Comparison of ENCODE assay signal across 1 cellular context in the genomic region with DNA sequence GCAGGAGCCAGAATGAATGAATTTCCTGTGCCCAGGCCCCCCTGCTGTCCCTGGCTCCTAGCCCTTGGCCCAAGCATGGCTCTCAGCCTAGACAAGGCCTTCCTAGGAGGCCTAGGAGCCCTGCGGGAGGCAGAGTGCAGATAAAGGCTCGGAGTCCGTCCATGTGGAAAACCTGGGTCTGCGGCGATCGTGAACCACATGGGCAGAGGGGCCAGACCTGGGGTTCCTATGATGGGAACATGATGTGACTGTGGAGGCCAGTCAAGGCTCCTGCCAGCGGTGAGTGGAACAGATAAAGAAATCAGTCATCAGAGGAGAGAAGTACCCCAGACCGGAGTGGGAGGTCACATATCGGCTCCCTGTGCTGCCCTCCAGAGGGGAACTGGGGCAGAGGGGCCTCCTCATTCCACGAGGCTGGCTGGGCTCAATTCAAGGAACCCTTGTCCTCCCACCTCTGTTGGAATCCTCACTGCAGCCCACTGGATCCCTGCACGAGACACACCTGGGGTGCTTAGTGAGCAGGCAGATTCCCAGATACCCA.
TF ChIP-seq lines count a peak whose summit lies in the region.

No MANE protein-coding gene starts in this region.

TF ChIP-seq in HepG2, 621 proteins besides CTCF, POLR2A, EP300 and RAD21 (continued from another document and continues in another):
- TF ChIP-seq, protein P1, sequence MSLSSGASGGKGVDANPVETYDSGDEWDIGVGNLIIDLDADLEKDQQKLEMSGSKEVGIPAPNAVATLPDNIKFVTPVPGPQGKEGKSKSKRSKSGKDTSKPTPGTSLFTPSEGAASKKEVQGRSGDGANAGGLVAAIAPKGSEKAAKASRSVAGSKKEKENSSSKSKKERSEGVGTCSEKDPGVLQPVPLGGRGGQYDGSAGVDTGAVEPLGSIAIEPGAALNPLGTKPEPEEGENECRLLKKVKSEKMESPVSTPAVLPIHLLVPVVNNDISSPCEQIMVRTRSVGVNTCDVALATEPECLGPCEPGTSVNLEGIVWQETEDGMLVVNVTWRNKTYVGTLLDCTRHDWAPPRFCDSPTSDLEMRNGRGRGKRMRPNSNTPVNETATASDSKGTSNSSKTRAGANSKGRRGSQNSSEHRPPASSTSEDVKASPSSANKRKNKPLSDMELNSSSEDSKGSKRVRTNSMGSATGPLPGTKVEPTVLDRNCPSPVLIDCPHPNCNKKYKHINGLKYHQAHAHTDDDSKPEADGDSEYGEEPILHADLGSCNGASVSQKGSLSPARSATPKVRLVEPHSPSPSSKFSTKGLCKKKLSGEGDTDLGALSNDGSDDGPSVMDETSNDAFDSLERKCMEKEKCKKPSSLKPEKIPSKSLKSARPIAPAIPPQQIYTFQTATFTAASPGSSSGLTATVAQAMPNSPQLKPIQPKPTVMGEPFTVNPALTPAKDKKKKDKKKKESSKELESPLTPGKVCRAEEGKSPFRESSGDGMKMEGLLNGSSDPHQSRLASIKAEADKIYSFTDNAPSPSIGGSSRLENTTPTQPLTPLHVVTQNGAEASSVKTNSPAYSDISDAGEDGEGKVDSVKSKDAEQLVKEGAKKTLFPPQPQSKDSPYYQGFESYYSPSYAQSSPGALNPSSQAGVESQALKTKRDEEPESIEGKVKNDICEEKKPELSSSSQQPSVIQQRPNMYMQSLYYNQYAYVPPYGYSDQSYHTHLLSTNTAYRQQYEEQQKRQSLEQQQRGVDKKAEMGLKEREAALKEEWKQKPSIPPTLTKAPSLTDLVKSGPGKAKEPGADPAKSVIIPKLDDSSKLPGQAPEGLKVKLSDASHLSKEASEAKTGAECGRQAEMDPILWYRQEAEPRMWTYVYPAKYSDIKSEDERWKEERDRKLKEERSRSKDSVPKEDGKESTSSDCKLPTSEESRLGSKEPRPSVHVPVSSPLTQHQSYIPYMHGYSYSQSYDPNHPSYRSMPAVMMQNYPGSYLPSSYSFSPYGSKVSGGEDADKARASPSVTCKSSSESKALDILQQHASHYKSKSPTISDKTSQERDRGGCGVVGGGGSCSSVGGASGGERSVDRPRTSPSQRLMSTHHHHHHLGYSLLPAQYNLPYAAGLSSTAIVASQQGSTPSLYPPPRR (CRISPR knock-in tag; IDR thresholded peaks at IDR 0.05; ENCODE audit: borderline replicate concordance): 0 out of 2 replicates have a peak, but pooled peaks have one; percentile 27
- TF ChIP-seq NFE2 (CRISPR knock-in tag; IDR thresholded peaks at IDR 0.05) (no peak), KLF11 (CRISPR knock-in tag; IDR thresholded peaks at IDR 0.05) (no peak), SOX6 (IDR thresholded peaks at IDR 0.05) (no peak), SOX6 (CRISPR knock-in tag; IDR thresholded peaks at IDR 0.05) (peak; percentile 23; the same call in 1 of the 2 replicates), ZBTB7B (CRISPR knock-in tag; IDR thresholded peaks at IDR 0.05) (no peak), ZNF451 (CRISPR knock-in tag; IDR thresholded peaks at IDR 0.05) (no peak), SP140L (CRISPR knock-in tag; IDR thresholded peaks at IDR 0.05; ENCODE audit: borderline replicate concordance) (no peak), ZNF121 (CRISPR knock-in tag; IDR thresholded peaks at IDR 0.05) (0 out of 2 replicates have a peak, but pooled peaks have one; percentile 7), CCDC6 (CRISPR knock-in tag; IDR thresholded peaks at IDR 0.05) (no peak), ZNF644 (CRISPR knock-in tag; IDR thresholded peaks at IDR 0.05; ENCODE audit: low read depth) (no peak), ONECUT2 (CRISPR knock-in tag; IDR thresholded peaks at IDR 0.05) (no peak), ZBTB38 (CRISPR knock-in tag; IDR thresholded peaks at IDR 0.05) (no peak), HMGA1 (CRISPR knock-in tag; conservative IDR thresholded peaks at IDR 0.05) (no peak)
- TF ChIP-seq, protein P2, sequence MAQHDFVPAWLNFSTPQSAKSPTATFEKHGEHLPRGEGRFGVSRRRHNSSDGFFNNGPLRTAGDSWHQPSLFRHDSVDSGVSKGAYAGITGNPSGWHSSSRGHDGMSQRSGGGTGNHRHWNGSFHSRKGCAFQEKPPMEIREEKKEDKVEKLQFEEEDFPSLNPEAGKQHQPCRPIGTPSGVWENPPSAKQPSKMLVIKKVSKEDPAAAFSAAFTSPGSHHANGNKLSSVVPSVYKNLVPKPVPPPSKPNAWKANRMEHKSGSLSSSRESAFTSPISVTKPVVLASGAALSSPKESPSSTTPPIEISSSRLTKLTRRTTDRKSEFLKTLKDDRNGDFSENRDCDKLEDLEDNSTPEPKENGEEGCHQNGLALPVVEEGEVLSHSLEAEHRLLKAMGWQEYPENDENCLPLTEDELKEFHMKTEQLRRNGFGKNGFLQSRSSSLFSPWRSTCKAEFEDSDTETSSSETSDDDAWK (CRISPR knock-in tag; IDR thresholded peaks at IDR 0.05): no peak
- TF ChIP-seq, protein P3, sequence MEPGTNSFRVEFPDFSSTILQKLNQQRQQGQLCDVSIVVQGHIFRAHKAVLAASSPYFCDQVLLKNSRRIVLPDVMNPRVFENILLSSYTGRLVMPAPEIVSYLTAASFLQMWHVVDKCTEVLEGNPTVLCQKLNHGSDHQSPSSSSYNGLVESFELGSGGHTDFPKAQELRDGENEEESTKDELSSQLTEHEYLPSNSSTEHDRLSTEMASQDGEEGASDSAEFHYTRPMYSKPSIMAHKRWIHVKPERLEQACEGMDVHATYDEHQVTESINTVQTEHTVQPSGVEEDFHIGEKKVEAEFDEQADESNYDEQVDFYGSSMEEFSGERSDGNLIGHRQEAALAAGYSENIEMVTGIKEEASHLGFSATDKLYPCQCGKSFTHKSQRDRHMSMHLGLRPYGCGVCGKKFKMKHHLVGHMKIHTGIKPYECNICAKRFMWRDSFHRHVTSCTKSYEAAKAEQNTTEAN (CRISPR knock-in tag; conservative IDR thresholded peaks at IDR 0.05): no peak
- TF ChIP-seq, protein P4, sequence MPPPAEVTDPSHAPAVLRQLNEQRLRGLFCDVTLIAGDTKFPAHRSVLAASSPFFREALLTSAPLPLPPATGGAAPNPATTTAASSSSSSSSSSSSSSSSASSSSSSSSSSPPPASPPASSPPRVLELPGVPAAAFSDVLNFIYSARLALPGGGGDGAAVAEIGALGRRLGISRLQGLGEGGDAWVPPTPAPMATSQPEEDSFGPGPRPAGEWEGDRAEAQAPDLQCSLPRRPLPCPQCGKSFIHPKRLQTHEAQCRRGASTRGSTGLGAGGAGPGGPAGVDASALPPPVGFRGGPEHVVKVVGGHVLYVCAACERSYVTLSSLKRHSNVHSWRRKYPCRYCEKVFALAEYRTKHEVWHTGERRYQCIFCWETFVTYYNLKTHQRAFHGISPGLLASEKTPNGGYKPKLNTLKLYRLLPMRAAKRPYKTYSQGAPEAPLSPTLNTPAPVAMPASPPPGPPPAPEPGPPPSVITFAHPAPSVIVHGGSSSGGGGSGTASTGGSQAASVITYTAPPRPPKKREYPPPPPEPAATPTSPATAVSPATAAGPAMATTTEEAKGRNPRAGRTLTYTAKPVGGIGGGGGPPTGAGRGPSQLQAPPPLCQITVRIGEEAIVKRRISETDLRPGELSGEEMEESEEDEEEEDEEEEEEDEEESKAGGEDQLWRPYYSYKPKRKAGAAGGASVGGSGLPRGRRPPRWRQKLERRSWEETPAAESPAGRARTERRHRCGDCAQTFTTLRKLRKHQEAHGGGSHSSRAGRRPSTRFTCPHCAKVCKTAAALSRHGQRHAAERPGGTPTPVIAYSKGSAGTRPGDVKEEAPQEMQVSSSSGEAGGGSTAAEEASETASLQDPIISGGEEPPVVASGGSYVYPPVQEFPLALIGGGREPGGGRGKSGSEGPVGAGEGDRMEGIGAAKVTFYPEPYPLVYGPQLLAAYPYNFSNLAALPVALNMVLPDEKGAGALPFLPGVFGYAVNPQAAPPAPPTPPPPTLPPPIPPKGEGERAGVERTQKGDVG (CRISPR knock-in tag; IDR thresholded peaks at IDR 0.05; ENCODE audit: borderline replicate concordance): no peak
- TF ChIP-seq, protein P5, sequence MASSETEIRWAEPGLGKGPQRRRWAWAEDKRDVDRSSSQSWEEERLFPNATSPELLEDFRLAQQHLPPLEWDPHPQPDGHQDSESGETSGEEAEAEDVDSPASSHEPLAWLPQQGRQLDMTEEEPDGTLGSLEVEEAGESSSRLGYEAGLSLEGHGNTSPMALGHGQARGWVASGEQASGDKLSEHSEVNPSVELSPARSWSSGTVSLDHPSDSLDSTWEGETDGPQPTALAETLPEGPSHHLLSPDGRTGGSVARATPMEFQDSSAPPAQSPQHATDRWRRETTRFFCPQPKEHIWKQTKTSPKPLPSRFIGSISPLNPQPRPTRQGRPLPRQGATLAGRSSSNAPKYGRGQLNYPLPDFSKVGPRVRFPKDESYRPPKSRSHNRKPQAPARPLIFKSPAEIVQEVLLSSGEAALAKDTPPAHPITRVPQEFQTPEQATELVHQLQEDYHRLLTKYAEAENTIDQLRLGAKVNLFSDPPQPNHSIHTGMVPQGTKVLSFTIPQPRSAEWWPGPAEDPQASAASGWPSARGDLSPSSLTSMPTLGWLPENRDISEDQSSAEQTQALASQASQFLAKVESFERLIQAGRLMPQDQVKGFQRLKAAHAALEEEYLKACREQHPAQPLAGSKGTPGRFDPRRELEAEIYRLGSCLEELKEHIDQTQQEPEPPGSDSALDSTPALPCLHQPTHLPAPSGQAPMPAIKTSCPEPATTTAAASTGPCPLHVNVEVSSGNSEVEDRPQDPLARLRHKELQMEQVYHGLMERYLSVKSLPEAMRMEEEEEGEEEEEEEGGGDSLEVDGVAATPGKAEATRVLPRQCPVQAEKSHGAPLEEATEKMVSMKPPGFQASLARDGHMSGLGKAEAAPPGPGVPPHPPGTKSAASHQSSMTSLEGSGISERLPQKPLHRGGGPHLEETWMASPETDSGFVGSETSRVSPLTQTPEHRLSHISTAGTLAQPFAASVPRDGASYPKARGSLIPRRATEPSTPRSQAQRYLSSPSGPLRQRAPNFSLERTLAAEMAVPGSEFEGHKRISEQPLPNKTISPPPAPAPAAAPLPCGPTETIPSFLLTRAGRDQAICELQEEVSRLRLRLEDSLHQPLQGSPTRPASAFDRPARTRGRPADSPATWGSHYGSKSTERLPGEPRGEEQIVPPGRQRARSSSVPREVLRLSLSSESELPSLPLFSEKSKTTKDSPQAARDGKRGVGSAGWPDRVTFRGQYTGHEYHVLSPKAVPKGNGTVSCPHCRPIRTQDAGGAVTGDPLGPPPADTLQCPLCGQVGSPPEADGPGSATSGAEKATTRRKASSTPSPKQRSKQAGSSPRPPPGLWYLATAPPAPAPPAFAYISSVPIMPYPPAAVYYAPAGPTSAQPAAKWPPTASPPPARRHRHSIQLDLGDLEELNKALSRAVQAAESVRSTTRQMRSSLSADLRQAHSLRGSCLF (CRISPR knock-in tag; IDR thresholded peaks at IDR 0.05; ENCODE audit: borderline replicate concordance): no peak
- TF ChIP-seq, protein P6, sequence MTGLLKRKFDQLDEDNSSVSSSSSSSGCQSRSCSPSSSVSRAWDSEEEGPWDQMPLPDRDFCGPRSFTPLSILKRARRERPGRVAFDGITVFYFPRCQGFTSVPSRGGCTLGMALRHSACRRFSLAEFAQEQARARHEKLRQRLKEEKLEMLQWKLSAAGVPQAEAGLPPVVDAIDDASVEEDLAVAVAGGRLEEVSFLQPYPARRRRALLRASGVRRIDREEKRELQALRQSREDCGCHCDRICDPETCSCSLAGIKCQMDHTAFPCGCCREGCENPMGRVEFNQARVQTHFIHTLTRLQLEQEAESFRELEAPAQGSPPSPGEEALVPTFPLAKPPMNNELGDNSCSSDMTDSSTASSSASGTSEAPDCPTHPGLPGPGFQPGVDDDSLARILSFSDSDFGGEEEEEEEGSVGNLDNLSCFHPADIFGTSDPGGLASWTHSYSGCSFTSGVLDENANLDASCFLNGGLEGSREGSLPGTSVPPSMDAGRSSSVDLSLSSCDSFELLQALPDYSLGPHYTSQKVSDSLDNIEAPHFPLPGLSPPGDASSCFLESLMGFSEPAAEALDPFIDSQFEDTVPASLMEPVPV (CRISPR knock-in tag; IDR thresholded peaks at IDR 0.05): no peak
- TF ChIP-seq, protein P7, sequence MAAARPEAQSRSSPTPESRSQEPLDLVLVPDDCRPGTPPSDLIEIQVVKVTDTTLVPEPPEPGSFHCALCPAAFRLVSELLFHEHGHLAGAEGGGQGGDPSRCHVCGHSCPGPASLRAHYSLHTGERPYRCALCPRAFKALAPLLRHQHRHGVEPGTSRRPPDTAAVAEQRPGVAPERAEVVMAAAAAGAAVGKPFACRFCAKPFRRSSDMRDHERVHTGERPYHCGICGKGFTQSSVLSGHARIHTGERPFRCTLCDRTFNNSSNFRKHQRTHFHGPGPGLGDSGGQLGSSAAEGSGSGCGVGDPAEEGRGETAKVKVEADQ (CRISPR knock-in tag; IDR thresholded peaks at IDR 0.05; ENCODE audit: borderline replicate concordance): no peak
